19 cellular contexts compared by ENCODE assay signal in the genomic region with DNA sequence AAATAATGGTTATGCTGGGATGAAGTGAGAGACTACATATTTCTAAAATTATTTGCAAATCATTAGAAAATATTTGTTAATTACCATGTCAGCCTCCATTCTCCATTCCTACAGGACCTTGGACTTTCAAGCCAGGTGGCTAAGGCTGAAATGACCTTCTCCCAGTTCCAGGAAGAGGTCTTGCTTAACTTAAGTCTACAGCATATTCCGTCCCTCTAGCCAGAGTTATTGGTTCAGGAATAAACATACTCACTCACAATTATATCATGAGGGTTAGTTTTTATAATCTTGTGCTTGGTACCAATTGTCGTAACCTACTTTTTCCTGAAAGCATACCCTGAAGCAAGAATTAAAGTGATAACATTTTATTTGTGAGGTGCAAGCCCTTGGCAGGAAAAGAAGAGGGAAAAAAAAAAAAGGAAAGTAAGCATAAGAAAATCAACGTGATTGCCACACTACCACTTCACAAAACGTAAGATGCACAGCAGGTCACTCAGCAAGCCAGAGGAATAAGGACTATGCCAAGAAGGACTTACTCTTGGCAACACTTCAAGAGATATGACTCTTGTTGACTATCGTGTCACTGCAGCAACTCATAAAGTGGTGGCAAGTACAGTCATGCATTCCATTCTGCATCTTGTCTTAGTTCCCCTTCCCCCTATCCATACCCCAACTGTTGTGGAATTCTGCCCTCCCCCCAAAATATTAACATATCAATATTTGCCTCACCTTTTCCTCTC.
DNase-seq lines count a peak whose midpoint lies in the region; ATAC-seq and TF ChIP-seq lines count a peak whose summit lies in the region.
"Had no signal": no experiment of that assay in that cellular context is flagged by ENCODE, and none has a peak within 500 bp of the region (broad histone marks: within the 10 kb centered on the region; RNA-seq: fewer than 3 reads in every experiment).

No MANE protein-coding gene starts in this region.

- H3K4me1 ChIP-seq in breast epithelium (no peaks in the 10 kb centered on the region), suprapubic skin (no peaks in the 10 kb centered on the region)
- H3K4me1 ChIP-seq: ascending aorta had no signal

- no TSS peak for BruUV-seq in MCF 10A (replicated peaks; lab: Mats Ljungman, UMichigan)

- no peak overlapping the region for H3K4me3 Mint-ChIP-seq in MCF 10A (ENCODE audit: unreplicated experiment)
- H3K4me3 Mint-ChIP-seq: activated naive CD4-positive, alpha-beta T cell treated with anti-CD3 and anti-CD28 coated beads for 36 hours; mesothelial cell of epicardium; neural crest cell had no signal

- no peak overlapping the region for H3K27ac ChIP-seq in breast epithelium
- peak overlapping the region; percentile 59 for H3K27ac ChIP-seq in VCaP
- no peak overlapping the region for H3K27ac ChIP-seq in suprapubic skin
- H3K27ac ChIP-seq: ascending aorta had no signal

- H3K9me3 Mint-ChIP-seq in MCF 10A (ENCODE audit: unreplicated experiment): no peaks in the 10 kb centered on the region
- H3K9me3 Mint-ChIP-seq: activated naive CD4-positive, alpha-beta T cell treated with anti-CD3 and anti-CD28 coated beads for 36 hours; neural crest cell had no signal

- TF ChIP-seq CTCF in MCF 10A (IDR thresholded peaks at IDR 0.05; ENCODE audit: unreplicated experiment) (no peak), breast epithelium (IDR thresholded peaks at IDR 0.05) (no peak), VCaP (conservative IDR thresholded peaks at IDR 0.05) (no peak), suprapubic skin (IDR thresholded peaks at IDR 0.05) (no peak)

- H3K4me1 Mint-ChIP-seq in MCF 10A (ENCODE audit: insufficient read depth, unreplicated experiment): peaks cover 9% of the 10 kb centered on the region
- H3K4me1 Mint-ChIP-seq: mesothelial cell of epicardium, neural crest cell had no signal

- H3K4me3 ChIP-seq in breast epithelium (no peak overlapping the region), suprapubic skin (no peak overlapping the region)
- H3K4me3 ChIP-seq: ascending aorta had no signal

- H3K9me3 ChIP-seq in breast epithelium (no peaks in the 10 kb centered on the region), suprapubic skin (no peaks in the 10 kb centered on the region)
- H3K9me3 ChIP-seq: ascending aorta had no signal

- H3K36me3 ChIP-seq in breast epithelium (no peaks in the 10 kb centered on the region), suprapubic skin (no peaks in the 10 kb centered on the region)
- H3K36me3 ChIP-seq: ascending aorta had no signal

- H3K27me3 Mint-ChIP-seq in MCF 10A (ENCODE audit: insufficient read depth, unreplicated experiment): no peaks in the 10 kb centered on the region

- POLR2A ChIA-PET in MCF 10A (lab: Yijun Ruan, JAX): no interaction called here

- no peaks in the 10 kb centered on the region for H3K36me3 Mint-ChIP-seq in MCF 10A (ENCODE audit: insufficient read depth, unreplicated experiment)
- H3K36me3 Mint-ChIP-seq: mesothelial cell of epicardium had no signal

- DNase-seq in MCF 10A (ENCODE audit: unreplicated experiment) (peak; percentile 62), breast epithelium (ENCODE audit: low spot score in 2 of 2) (no peak), glomerular visceral epithelial cell (ENCODE audit: extremely low spot score) (peak; percentile 20), Kasumi-1 (lab: John Stamatoyannopoulos, UW) (no peak), CD1c-positive myeloid dendritic cell (ENCODE audit: extremely low spot score) (no peak), suprapubic skin (ENCODE audit: low spot score in 2 of 2) (no peak)
- DNase-seq: activated naive CD4-positive, alpha-beta T cell treated with anti-CD3 and anti-CD28 coated beads for 36 hours; activated T-cell treated with anti-CD3 and anti-CD28 coated beads for 4 hours; COR-L47; IMR-90; NCI-H2029 treated with DMSO at 0.1 percent for 48 hours; NCI-H526; stimulated activated naive CD4-positive, alpha-beta T cell; trophoblast cell had no signal

- no peak for ATAC-seq in GM21390 (IDR thresholded peaks at IDR 0.05; ENCODE audit: unreplicated experiment)

- no peak overlapping the region for H3K27ac Mint-ChIP-seq in MCF 10A (ENCODE audit: low read depth, unreplicated experiment)
- H3K27ac Mint-ChIP-seq: activated naive CD4-positive, alpha-beta T cell treated with anti-CD3 and anti-CD28 coated beads for 36 hours; mesothelial cell of epicardium had no signal

- CTCF ChIA-PET in MCF 10A (lab: Yijun Ruan, JAX): interaction anchor here (0.6 kb wide), 2 partner anchors 300 to 593 kb away, joined by 3 read pairs; no protein-coding TSS in a partner anchor

- TF ChIP-seq EP300 in suprapubic skin (IDR thresholded peaks at IDR 0.05): no peak

- no peaks in the 10 kb centered on the region for H3K27me3 ChIP-seq in breast epithelium
- H3K27me3 ChIP-seq in suprapubic skin: no peaks in the 10 kb centered on the region
- H3K27me3 ChIP-seq: ascending aorta had no signal

- WGBS in suprapubic skin: 41% methylated on average over 5 of the region's 5 CpGs

- intact Hi-C loops in MCF 10A (cut with micrococcal nuclease) (no loop called here), breast epithelium (cut with DNase I; ENCODE audit: low total_unique reads) (no loop called here)

- TF ChIP-seq POLR2A in breast epithelium (IDR thresholded peaks at IDR 0.05): no peak
- no peak for TF ChIP-seq POLR2A in suprapubic skin (IDR thresholded peaks at IDR 0.05)

Comparison
In these comparisons a context has a peak if more than half of its experiments do, and no peak if none do; other contexts are left out.
1. DNase-seq: peak in MCF 10A (single experiment) and glomerular visceral epithelial cell (single experiment); none in breast epithelium (0 of 2), Kasumi-1 (0 of 2), CD1c-positive myeloid dendritic cell (single experiment) and suprapubic skin (0 of 2).